In the genomic region with DNA sequence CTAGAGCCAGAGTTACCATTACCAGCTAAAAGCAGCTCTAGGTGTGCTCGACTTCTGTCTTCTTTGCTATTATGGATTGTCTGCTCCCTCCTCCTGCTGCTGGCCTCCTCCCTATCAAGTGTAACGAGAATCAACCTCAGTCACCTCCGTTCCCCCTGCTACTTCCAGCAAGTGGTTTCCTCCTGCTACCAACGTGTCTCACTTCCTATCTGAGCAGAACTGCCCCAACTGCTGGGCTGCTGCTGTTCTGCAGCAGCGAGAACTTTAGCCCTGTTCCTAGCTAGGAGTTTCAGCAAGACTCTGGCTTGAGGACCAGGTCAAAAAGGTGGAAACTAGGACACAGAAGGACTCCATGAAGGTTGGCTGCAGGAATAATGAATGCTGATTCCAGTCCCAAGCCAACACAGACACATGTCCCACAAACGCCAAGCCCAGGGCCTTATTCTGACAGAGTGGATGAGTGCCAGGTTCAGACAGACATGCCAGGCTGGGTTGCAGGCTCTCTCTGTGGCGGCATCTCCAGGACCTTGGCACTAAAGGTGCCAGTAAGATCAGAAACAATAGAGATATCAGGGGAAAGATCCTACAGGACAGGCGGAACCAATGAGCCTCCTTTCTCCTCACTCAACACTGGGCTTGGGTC, we compare ENCODE assay signal across 8 cellular contexts. TPM values are rescaled to one million over a fixed set of nuclear protein-coding genes. Genes with fewer than 3 reads are reported as not detected.
DNase-seq lines count a peak whose midpoint lies in the region; ATAC-seq, FAIRE-seq and TF ChIP-seq lines count a peak whose summit lies in the region.

No MANE protein-coding gene starts in this region.

- no peaks in the 10 kb centered on the region for H3K9me3 ChIP-seq in KOPT-K1 (ENCODE audit: insufficient read depth, low read length, poor library complexity, severe bottlenecking)
- no peaks in the 10 kb centered on the region for H3K9me3 ChIP-seq in parathyroid adenoma (ENCODE audit: control insufficient read depth, low read length)

- no peak overlapping the region for H3K4me2 ChIP-seq in parathyroid adenoma (ENCODE audit: low read length)

- H3K9ac ChIP-seq in parathyroid adenoma: no peak overlapping the region

- H3K4me1 ChIP-seq in parathyroid adenoma: peaks cover 31% of the 10 kb centered on the region

- peaks cover 72% of the 10 kb centered on the region for H3K36me3 ChIP-seq in KOPT-K1 (ENCODE audit: insufficient read depth, low read length)
- no peaks in the 10 kb centered on the region for H3K36me3 ChIP-seq in parathyroid adenoma (ENCODE audit: control insufficient read depth, insufficient read depth, low read length)

- H3K4me3 ChIP-seq in parathyroid adenoma (ENCODE audit: low read depth, low read length): no peak overlapping the region

- no peak for TF ChIP-seq CTCF in parathyroid adenoma (IDR thresholded peaks at IDR 0.05)

- peaks cover 52% of the 10 kb centered on the region for H3K79me2 ChIP-seq in parathyroid adenoma

- H3K27ac ChIP-seq in KOPT-K1 (ENCODE audit: low read depth, low read length, poor library complexity, severe bottlenecking) (peak overlapping the region; percentile 99), parathyroid adenoma (peak overlapping the region; percentile 15)

- DNase-seq in Right ventricle myocardium superior: no peak
- no peak for DNase-seq in left cardiac atrium
- DNase-seq in activated naive CD4-positive, alpha-beta T cell treated with Interleukin-2 at 50 U/mL for 16 hours: peak; percentile 41
- DNase-seq in iPS-NIHi11 (ENCODE audit: low spot score): no peak
- no peak for DNase-seq in RCC 7860 (ENCODE audit: low spot score)

- no peaks in the 10 kb centered on the region for H3K27me3 ChIP-seq in parathyroid adenoma (ENCODE audit: control insufficient read depth, insufficient read depth, low read length)

- ATAC-seq in Right ventricle myocardium superior (ENCODE audit: poor library complexity) (peak; percentile 5), left cardiac atrium (no peak), GM19035 (IDR thresholded peaks at IDR 0.05; ENCODE audit: unreplicated experiment) (no peak)

- no peak for FAIRE-seq in RCC 7860 (lab: Jason Lieb, UNC)

- H2AFZ ChIP-seq in parathyroid adenoma: no peak overlapping the region

- intact Hi-C loops in Right ventricle myocardium superior (cut with DNase I): no loop called here
- intact Hi-C loops in left cardiac atrium (cut with DNase I): no loop called here

RNA-seq across cellular contexts. Expression of a gene that starts 46.9 kb away (rescaled TPM):
- total RNA-seq in Right ventricle myocardium superior: 72.5 TPM
- total RNA-seq in left cardiac atrium: 100 to 1,000 TPM; 101 to 115 TPM
